2 cellular contexts compared by ENCODE assay signal in the genomic region with DNA sequence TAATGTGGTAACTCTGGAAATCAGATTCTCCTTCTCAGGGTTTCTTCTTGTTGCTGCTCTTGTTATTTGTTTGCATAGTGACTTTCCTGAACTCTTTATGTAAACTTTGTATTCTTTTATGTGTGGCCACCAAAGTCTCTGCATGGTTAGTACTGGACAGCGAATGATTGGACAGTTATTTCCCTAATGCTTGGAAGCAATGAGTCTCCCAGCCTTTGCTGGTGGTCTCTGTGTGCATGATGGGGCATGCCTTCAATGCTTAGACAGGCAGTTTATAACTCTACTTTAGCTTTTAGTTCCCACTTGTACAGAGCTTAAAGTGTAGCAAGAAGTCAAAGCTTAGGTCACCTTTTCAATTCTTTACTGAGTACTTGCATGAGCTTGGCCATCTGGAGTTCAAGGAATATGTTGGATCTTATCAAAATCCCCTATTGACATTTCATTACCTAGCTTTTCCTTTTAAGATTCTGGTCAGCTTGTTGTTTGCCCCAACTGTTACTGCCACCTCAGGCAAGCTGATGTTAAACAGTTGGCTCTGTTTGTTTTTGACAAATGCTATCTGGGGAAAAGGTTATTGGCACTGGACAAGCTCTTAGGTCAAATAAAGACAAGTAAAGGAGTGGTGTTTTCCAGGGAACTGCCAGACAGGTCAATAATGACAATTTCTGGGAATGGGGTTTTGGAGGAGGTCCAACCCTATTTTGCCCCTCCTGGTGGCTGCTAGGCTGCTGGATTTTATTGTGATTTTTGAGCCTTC.
TF ChIP-seq lines count a peak whose summit lies in the region.

No MANE protein-coding gene starts in this region.

TF ChIP-seq in A549, 52 proteins besides CTCF, POLR2A, EP300 and RAD21:
- TF ChIP-seq EHMT2 (IDR thresholded peaks at IDR 0.05; ENCODE audit: low read depth) (0 out of 2 replicates have a peak, but pooled peaks have one; percentile 41), MAZ (IDR thresholded peaks at IDR 0.05; ENCODE audit: borderline replicate concordance, low read depth, low read length) (no peak), HOXB13 (CRISPR knock-in tag; IDR thresholded peaks at IDR 0.05; ENCODE audit: low read depth) (no peak)
- TF ChIP-seq, protein P1, sequence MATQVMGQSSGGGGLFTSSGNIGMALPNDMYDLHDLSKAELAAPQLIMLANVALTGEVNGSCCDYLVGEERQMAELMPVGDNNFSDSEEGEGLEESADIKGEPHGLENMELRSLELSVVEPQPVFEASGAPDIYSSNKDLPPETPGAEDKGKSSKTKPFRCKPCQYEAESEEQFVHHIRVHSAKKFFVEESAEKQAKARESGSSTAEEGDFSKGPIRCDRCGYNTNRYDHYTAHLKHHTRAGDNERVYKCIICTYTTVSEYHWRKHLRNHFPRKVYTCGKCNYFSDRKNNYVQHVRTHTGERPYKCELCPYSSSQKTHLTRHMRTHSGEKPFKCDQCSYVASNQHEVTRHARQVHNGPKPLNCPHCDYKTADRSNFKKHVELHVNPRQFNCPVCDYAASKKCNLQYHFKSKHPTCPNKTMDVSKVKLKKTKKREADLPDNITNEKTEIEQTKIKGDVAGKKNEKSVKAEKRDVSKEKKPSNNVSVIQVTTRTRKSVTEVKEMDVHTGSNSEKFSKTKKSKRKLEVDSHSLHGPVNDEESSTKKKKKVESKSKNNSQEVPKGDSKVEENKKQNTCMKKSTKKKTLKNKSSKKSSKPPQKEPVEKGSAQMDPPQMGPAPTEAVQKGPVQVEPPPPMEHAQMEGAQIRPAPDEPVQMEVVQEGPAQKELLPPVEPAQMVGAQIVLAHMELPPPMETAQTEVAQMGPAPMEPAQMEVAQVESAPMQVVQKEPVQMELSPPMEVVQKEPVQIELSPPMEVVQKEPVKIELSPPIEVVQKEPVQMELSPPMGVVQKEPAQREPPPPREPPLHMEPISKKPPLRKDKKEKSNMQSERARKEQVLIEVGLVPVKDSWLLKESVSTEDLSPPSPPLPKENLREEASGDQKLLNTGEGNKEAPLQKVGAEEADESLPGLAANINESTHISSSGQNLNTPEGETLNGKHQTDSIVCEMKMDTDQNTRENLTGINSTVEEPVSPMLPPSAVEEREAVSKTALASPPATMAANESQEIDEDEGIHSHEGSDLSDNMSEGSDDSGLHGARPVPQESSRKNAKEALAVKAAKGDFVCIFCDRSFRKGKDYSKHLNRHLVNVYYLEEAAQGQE (IDR thresholded peaks at IDR 0.05) = 0 out of 2 replicates have a peak, but pooled peaks have one; percentile 20

TF ChIP-seq in K562, 482 proteins besides CTCF, POLR2A, EP300 and RAD21:
- TF ChIP-seq, protein P2, sequence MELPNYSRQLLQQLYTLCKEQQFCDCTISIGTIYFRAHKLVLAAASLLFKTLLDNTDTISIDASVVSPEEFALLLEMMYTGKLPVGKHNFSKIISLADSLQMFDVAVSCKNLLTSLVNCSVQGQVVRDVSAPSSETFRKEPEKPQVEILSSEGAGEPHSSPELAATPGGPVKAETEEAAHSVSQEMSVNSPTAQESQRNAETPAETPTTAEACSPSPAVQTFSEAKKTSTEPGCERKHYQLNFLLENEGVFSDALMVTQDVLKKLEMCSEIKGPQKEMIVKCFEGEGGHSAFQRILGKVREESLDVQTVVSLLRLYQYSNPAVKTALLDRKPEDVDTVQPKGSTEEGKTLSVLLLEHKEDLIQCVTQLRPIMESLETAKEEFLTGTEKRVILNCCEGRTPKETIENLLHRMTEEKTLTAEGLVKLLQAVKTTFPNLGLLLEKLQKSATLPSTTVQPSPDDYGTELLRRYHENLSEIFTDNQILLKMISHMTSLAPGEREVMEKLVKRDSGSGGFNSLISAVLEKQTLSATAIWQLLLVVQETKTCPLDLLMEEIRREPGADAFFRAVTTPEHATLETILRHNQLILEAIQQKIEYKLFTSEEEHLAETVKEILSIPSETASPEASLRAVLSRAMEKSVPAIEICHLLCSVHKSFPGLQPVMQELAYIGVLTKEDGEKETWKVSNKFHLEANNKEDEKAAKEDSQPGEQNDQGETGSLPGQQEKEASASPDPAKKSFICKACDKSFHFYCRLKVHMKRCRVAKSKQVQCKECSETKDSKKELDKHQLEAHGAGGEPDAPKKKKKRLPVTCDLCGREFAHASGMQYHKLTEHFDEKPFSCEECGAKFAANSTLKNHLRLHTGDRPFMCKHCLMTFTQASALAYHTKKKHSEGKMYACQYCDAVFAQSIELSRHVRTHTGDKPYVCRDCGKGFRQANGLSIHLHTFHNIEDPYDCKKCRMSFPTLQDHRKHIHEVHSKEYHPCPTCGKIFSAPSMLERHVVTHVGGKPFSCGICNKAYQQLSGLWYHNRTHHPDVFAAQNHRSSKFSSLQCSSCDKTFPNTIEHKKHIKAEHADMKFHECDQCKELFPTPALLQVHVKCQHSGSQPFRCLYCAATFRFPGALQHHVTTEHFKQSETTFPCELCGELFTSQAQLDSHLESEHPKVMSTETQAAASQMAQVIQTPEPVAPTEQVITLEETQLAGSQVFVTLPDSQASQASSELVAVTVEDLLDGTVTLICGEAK (IDR thresholded peaks at IDR 0.05) = no peak
- TF ChIP-seq, protein P2 (CRISPR knock-in tag; IDR thresholded peaks at IDR 0.05) = no peak
- no peak for TF ChIP-seq SRSF9 (IDR thresholded peaks at IDR 0.05; ENCODE audit: borderline replicate concordance, low read depth, low read length)
- TF ChIP-seq, protein P3, sequence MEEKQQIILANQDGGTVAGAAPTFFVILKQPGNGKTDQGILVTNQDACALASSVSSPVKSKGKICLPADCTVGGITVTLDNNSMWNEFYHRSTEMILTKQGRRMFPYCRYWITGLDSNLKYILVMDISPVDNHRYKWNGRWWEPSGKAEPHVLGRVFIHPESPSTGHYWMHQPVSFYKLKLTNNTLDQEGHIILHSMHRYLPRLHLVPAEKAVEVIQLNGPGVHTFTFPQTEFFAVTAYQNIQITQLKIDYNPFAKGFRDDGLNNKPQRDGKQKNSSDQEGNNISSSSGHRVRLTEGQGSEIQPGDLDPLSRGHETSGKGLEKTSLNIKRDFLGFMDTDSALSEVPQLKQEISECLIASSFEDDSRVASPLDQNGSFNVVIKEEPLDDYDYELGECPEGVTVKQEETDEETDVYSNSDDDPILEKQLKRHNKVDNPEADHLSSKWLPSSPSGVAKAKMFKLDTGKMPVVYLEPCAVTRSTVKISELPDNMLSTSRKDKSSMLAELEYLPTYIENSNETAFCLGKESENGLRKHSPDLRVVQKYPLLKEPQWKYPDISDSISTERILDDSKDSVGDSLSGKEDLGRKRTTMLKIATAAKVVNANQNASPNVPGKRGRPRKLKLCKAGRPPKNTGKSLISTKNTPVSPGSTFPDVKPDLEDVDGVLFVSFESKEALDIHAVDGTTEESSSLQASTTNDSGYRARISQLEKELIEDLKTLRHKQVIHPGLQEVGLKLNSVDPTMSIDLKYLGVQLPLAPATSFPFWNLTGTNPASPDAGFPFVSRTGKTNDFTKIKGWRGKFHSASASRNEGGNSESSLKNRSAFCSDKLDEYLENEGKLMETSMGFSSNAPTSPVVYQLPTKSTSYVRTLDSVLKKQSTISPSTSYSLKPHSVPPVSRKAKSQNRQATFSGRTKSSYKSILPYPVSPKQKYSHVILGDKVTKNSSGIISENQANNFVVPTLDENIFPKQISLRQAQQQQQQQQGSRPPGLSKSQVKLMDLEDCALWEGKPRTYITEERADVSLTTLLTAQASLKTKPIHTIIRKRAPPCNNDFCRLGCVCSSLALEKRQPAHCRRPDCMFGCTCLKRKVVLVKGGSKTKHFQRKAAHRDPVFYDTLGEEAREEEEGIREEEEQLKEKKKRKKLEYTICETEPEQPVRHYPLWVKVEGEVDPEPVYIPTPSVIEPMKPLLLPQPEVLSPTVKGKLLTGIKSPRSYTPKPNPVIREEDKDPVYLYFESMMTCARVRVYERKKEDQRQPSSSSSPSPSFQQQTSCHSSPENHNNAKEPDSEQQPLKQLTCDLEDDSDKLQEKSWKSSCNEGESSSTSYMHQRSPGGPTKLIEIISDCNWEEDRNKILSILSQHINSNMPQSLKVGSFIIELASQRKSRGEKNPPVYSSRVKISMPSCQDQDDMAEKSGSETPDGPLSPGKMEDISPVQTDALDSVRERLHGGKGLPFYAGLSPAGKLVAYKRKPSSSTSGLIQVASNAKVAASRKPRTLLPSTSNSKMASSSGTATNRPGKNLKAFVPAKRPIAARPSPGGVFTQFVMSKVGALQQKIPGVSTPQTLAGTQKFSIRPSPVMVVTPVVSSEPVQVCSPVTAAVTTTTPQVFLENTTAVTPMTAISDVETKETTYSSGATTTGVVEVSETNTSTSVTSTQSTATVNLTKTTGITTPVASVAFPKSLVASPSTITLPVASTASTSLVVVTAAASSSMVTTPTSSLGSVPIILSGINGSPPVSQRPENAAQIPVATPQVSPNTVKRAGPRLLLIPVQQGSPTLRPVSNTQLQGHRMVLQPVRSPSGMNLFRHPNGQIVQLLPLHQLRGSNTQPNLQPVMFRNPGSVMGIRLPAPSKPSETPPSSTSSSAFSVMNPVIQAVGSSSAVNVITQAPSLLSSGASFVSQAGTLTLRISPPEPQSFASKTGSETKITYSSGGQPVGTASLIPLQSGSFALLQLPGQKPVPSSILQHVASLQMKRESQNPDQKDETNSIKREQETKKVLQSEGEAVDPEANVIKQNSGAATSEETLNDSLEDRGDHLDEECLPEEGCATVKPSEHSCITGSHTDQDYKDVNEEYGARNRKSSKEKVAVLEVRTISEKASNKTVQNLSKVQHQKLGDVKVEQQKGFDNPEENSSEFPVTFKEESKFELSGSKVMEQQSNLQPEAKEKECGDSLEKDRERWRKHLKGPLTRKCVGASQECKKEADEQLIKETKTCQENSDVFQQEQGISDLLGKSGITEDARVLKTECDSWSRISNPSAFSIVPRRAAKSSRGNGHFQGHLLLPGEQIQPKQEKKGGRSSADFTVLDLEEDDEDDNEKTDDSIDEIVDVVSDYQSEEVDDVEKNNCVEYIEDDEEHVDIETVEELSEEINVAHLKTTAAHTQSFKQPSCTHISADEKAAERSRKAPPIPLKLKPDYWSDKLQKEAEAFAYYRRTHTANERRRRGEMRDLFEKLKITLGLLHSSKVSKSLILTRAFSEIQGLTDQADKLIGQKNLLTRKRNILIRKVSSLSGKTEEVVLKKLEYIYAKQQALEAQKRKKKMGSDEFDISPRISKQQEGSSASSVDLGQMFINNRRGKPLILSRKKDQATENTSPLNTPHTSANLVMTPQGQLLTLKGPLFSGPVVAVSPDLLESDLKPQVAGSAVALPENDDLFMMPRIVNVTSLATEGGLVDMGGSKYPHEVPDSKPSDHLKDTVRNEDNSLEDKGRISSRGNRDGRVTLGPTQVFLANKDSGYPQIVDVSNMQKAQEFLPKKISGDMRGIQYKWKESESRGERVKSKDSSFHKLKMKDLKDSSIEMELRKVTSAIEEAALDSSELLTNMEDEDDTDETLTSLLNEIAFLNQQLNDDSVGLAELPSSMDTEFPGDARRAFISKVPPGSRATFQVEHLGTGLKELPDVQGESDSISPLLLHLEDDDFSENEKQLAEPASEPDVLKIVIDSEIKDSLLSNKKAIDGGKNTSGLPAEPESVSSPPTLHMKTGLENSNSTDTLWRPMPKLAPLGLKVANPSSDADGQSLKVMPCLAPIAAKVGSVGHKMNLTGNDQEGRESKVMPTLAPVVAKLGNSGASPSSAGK (IDR thresholded peaks at IDR 0.05) = no peak
- TF ChIP-seq, protein P4, sequence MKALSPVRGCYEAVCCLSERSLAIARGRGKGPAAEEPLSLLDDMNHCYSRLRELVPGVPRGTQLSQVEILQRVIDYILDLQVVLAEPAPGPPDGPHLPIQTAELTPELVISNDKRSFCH (CRISPR knock-in tag; IDR thresholded peaks at IDR 0.05) = no peak
- TF ChIP-seq, protein P4 (tag; IDR thresholded peaks at IDR 0.05) = no peak
- peak; percentile 30; the same call in 1 of the 2 replicates for TF ChIP-seq NFIC (IDR thresholded peaks at IDR 0.05)
